1 cellular context compared by ENCODE assay signal in genomic region chr2:126634273-126634861, GRCh38.
TF ChIP-seq lines count a peak whose summit lies in the region.

No MANE protein-coding gene starts in this region.

TF ChIP-seq in HepG2, 621 proteins besides CTCF, POLR2A, EP300 and RAD21 (continued from another document):
- TF ChIP-seq MNT (IDR thresholded peaks at IDR 0.05) (no peak), ZBTB7B (CRISPR knock-in tag; IDR thresholded peaks at IDR 0.05) (no peak), TRIM22 (IDR thresholded peaks at IDR 0.05) (no peak), ZNF142 (CRISPR knock-in tag; IDR thresholded peaks at IDR 0.05) (no peak), SMC3 (IDR thresholded peaks at IDR 0.05; ENCODE audit: low read length) (peak; percentile 61)
